ENCODE assay signal across 1 cellular context in genomic region chr4:1166509-1167243, GRCh38.
TF ChIP-seq lines count a peak whose summit lies in the region.

No MANE protein-coding gene starts in this region.

TF ChIP-seq in K562, 482 proteins besides CTCF, POLR2A, EP300 and RAD21 (continued from another document and continues in another):
- TF ChIP-seq ZBTB33 (CRISPR knock-in tag; IDR thresholded peaks at IDR 0.05) (peak; percentile 69), ZNF766 (CRISPR knock-in tag; conservative IDR thresholded peaks at IDR 0.05) (no peak), PYGO2 (tag; IDR thresholded peaks at IDR 0.05) (no peak), DDX20 (tag; IDR thresholded peaks at IDR 0.05; ENCODE audit: low read depth) (no peak), BHLHE40 (IDR thresholded peaks at IDR 0.05; ENCODE audit: low read length) (peak; percentile 83), E2F3 (CRISPR knock-in tag; IDR thresholded peaks at IDR 0.05) (no peak), ZNF24 (IDR thresholded peaks at IDR 0.05) (no peak), NELFE (IDR thresholded peaks at IDR 0.05; ENCODE audit: insufficient read depth, insufficient read length) (no peak), CGGBP1 (CRISPR knock-in tag; IDR thresholded peaks at IDR 0.05) (no peak), ZNF655 (CRISPR knock-in tag; IDR thresholded peaks at IDR 0.05) (no peak), E2F6 (IDR thresholded peaks at IDR 0.05; ENCODE audit: borderline replicate concordance in 1 of 2, extremely low read depth in 1 of 2, insufficient read depth in 1 of 2, insufficient read length in 1 of 2, low read depth in 1 of 2, low read length in 1 of 2, poor library complexity in 1 of 2, severe bottlenecking in 1 of 2) (peak; percentile 33 to 42), CREB3L1 (IDR thresholded peaks at IDR 0.05; ENCODE audit: borderline replicate concordance, low read depth) (0 out of 2 replicates have a peak, but pooled peaks have one; percentile 1), CBFA2T3 (IDR thresholded peaks at IDR 0.05) (peak; percentile 41), ZNF778 (CRISPR knock-in tag; IDR thresholded peaks at IDR 0.05) (no peak), PURB (CRISPR knock-in tag; IDR thresholded peaks at IDR 0.05; ENCODE audit: low read depth) (no peak), CREB1 (IDR thresholded peaks at IDR 0.05) (no peak), CREB1 (CRISPR knock-in tag; IDR thresholded peaks at IDR 0.05) (0 out of 2 replicates have a peak, but pooled peaks have one; percentile 16), PTTG1 (tag; IDR thresholded peaks at IDR 0.05; ENCODE audit: low read depth) (no peak), DPF2 (IDR thresholded peaks at IDR 0.05) (no peak), ZNF3 (CRISPR knock-in tag; IDR thresholded peaks at IDR 0.05) (no peak), NFIX (CRISPR knock-in tag; IDR thresholded peaks at IDR 0.05; ENCODE audit: low read depth) (no peak), E2F8 (IDR thresholded peaks at IDR 0.05; ENCODE audit: low read depth, partially characterized antibody) (no peak), GTF2E2 (tag; IDR thresholded peaks at IDR 0.05) (no peak), ZNF639 (CRISPR knock-in tag; conservative IDR thresholded peaks at IDR 0.05 in 1 of 2, IDR thresholded peaks at IDR 0.05 in 1 of 2) (no peak), ZNF57 (CRISPR knock-in tag; IDR thresholded peaks at IDR 0.05) (no peak), SNAPC5 (CRISPR knock-in tag; IDR thresholded peaks at IDR 0.05) (no peak), BRD4 (IDR thresholded peaks at IDR 0.05) (no peak), RUNX1 (IDR thresholded peaks at IDR 0.05; ENCODE audit: low read depth) (no peak), THAP12 (CRISPR knock-in tag; IDR thresholded peaks at IDR 0.05) (no peak), ZNF274 (IDR thresholded peaks at IDR 0.05; ENCODE audit: borderline replicate concordance, low read depth, low read length) (no peak), CHD2 (IDR thresholded peaks at IDR 0.05; ENCODE audit: low read depth, low read length) (no peak), PTRF (tag; IDR thresholded peaks at IDR 0.05) (no peak), ZNF184 (CRISPR knock-in tag; IDR thresholded peaks at IDR 0.05) (no peak)
- TF ChIP-seq, protein P1, sequence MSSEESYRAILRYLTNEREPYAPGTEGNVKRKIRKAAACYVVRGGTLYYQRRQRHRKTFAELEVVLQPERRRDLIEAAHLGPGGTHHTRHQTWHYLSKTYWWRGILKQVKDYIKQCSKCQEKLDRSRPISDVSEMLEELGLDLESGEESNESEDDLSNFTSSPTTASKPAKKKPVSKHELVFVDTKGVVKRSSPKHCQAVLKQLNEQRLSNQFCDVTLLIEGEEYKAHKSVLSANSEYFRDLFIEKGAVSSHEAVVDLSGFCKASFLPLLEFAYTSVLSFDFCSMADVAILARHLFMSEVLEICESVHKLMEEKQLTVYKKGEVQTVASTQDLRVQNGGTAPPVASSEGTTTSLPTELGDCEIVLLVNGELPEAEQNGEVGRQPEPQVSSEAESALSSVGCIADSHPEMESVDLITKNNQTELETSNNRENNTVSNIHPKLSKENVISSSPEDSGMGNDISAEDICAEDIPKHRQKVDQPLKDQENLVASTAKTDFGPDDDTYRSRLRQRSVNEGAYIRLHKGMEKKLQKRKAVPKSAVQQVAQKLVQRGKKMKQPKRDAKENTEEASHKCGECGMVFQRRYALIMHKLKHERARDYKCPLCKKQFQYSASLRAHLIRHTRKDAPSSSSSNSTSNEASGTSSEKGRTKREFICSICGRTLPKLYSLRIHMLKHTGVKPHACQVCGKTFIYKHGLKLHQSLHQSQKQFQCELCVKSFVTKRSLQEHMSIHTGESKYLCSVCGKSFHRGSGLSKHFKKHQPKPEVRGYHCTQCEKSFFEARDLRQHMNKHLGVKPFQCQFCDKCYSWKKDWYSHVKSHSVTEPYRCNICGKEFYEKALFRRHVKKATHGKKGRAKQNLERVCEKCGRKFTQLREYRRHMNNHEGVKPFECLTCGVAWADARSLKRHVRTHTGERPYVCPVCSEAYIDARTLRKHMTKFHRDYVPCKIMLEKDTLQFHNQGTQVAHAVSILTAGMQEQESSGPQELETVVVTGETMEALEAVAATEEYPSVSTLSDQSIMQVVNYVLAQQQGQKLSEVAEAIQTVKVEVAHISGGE (CRISPR knock-in tag; IDR thresholded peaks at IDR 0.05) = no peak
- TF ChIP-seq, protein P2, sequence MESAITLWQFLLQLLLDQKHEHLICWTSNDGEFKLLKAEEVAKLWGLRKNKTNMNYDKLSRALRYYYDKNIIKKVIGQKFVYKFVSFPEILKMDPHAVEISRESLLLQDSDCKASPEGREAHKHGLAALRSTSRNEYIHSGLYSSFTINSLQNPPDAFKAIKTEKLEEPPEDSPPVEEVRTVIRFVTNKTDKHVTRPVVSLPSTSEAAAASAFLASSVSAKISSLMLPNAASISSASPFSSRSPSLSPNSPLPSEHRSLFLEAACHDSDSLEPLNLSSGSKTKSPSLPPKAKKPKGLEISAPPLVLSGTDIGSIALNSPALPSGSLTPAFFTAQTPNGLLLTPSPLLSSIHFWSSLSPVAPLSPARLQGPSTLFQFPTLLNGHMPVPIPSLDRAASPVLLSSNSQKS (CRISPR knock-in tag; IDR thresholded peaks at IDR 0.05) = no peak
- TF ChIP-seq, protein P3, sequence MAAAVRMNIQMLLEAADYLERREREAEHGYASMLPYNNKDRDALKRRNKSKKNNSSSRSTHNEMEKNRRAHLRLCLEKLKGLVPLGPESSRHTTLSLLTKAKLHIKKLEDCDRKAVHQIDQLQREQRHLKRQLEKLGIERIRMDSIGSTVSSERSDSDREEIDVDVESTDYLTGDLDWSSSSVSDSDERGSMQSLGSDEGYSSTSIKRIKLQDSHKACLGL (CRISPR knock-in tag; IDR thresholded peaks at IDR 0.05; ENCODE audit: borderline replicate concordance, poor library complexity, severe bottlenecking) = no peak
- TF ChIP-seq, protein P4, sequence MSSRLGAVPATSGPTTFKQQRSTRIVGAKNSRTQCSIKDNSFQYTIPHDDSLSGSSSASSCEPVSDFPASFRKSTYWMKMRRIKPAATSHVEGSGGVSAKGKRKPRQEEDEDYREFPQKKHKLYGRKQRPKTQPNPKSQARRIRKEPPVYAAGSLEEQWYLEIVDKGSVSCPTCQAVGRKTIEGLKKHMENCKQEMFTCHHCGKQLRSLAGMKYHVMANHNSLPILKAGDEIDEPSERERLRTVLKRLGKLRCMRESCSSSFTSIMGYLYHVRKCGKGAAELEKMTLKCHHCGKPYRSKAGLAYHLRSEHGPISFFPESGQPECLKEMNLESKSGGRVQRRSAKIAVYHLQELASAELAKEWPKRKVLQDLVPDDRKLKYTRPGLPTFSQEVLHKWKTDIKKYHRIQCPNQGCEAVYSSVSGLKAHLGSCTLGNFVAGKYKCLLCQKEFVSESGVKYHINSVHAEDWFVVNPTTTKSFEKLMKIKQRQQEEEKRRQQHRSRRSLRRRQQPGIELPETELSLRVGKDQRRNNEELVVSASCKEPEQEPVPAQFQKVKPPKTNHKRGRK (tag; IDR thresholded peaks at IDR 0.05) = no peak
- TF ChIP-seq, protein P5, sequence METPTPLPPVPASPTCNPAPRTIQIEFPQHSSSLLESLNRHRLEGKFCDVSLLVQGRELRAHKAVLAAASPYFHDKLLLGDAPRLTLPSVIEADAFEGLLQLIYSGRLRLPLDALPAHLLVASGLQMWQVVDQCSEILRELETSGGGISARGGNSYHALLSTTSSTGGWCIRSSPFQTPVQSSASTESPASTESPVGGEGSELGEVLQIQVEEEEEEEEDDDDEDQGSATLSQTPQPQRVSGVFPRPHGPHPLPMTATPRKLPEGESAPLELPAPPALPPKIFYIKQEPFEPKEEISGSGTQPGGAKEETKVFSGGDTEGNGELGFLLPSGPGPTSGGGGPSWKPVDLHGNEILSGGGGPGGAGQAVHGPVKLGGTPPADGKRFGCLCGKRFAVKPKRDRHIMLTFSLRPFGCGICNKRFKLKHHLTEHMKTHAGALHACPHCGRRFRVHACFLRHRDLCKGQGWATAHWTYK (CRISPR knock-in tag; IDR thresholded peaks at IDR 0.05) = no peak
